Comparison of ENCODE assay signal across 22 cellular contexts in the genomic region with DNA sequence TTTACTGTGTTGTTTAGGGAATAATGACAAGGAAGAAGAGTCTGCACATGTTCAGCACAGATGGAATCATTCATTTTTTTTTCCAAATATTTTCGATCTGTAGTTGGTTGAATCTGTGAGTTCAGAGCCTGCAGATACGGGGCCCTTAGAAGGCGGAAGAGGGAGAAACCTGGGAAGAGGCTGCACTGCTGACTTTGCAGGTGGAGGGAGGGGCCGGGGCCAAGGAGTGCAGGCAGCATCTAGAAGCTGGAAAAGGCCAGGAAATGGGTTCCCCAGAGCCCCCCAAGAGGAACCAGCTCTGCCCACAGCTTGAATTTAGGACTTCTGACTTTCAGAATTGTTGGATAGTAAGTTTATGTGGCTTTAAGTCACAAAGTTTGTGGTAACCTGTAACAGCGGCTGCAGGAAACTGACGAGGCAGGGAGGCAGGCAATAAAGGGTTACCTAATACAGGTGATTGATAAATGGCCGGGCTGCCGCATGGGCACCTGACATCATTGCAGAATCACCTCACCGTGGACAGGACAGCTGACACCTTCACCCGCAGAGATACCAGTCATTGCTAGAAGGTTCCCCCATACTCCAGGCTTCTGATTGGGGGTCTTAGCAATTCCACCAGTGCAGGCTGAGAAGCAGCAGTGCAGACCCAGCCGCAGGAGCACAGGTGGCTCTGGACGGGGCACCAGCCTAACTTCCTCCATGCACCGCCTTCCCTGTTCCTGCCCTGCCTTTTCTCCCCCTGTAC.
"Had no signal": no experiment of that assay in that cellular context is flagged by ENCODE, and none has a peak within 500 bp of the region (broad histone marks: within the 10 kb centered on the region; RNA-seq: fewer than 3 reads in every experiment).

No MANE protein-coding gene starts in this region.

- DNase-seq: activated CD4-positive, alpha-beta T cell treated with anti-CD3 and anti-CD28 coated beads for 4 hours; activated CD8-positive, alpha-beta T cell treated with anti-CD3 and anti-CD28 coated beads for 36 hours; activated gamma-delta T cell treated with Interleukin-2 at 50 U/mL for 16 hours; activated naive CD4-positive, alpha-beta T cell treated with anti-CD3 and anti-CD28 coated beads, Interleukin-2, amount 10 ng/mL, durations not matched to agents 7 days and 5 days; activated T-cell treated with anti-CD3 and anti-CD28 coated beads, Interleukin-2, amount 50 U/mL, for 4 hours; caudate nucleus; KG1; NCI-H1092 treated with DMSO at 0.1 percent for 48 hours; NCI-H1417 treated with DMSO at 0.1 percent for 48 hours; NCI-H1694; NCI-H2029; NCI-H510A treated with DMSO at 0.1 percent for 48 hours; NCI-H69; NK-92 treated with Interleukin-12 subunit alpha and Interleukin-12 subunit beta, amount 100 ng/mL, for 24 hours; OCI-M1; SHP77 treated with DMSO at 0.1 percent for 48 hours had no signal

- H3K9me3 Mint-ChIP-seq: activated CD8-positive, alpha-beta T cell treated with anti-CD3 and anti-CD28 coated beads for 36 hours; activated naive CD4-positive, alpha-beta T cell treated with anti-CD3 and anti-CD28 coated beads, Interleukin-2, amount 10 ng/mL, durations not matched to agents 7 days and 5 days; activated T-cell treated with anti-CD3 and anti-CD28 coated beads, Interleukin-2, amount 50 U/mL, for 4 hours; IgD-negative memory B cell; T-helper 1 cell treated with Interleukin-12 subunit alpha and Interleukin-12 subunit beta and Interleukin-4 antibody, amounts not matched to agents 30 μg/mL and 1 μg/mL, for 36 hours had no signal

- H3K36me3 Mint-ChIP-seq: activated naive CD4-positive, alpha-beta T cell treated with anti-CD3 and anti-CD28 coated beads, Interleukin-2, amount 10 ng/mL, durations not matched to agents 7 days and 5 days had no signal

- H3K27ac ChIP-seq: breast epithelium, RWPE1 had no signal

- H3K27ac Mint-ChIP-seq: activated CD8-positive, alpha-beta T cell treated with anti-CD3 and anti-CD28 coated beads for 36 hours; activated naive CD4-positive, alpha-beta T cell treated with anti-CD3 and anti-CD28 coated beads, Interleukin-2, amount 10 ng/mL, durations not matched to agents 7 days and 5 days; IgD-negative memory B cell; T-helper 1 cell treated with Interleukin-12 subunit alpha and Interleukin-12 subunit beta and Interleukin-4 antibody, amounts not matched to agents 30 μg/mL and 1 μg/mL, for 36 hours had no signal

- H3K4me1 ChIP-seq: breast epithelium had no signal

- H3K36me3 ChIP-seq: breast epithelium had no signal

- H3K4me3 Mint-ChIP-seq: activated CD8-positive, alpha-beta T cell treated with anti-CD3 and anti-CD28 coated beads for 36 hours; activated naive CD4-positive, alpha-beta T cell treated with anti-CD3 and anti-CD28 coated beads, Interleukin-2, amount 10 ng/mL, durations not matched to agents 7 days and 5 days; activated T-cell treated with anti-CD3 and anti-CD28 coated beads, Interleukin-2, amount 50 U/mL, for 4 hours; IgD-negative memory B cell; T-helper 1 cell treated with Interleukin-12 subunit alpha and Interleukin-12 subunit beta and Interleukin-4 antibody, amounts not matched to agents 30 μg/mL and 1 μg/mL, for 36 hours had no signal

- H3K9me3 ChIP-seq: breast epithelium had no signal

- ATAC-seq: activated CD4-positive, CD25-positive, alpha-beta regulatory T cell treated with anti-CD3 and anti-CD28 coated beads, Interleukin-2, amount 50 U/mL, for 24 hours; activated CD8-positive, alpha-beta T cell treated with anti-CD3 and anti-CD28 coated beads for 36 hours; activated T-cell treated with anti-CD3 and anti-CD28 coated beads, Interleukin-2, amount 50 U/mL, for 4 hours; Panc1 had no signal

- H3K4me1 Mint-ChIP-seq: activated naive CD4-positive, alpha-beta T cell treated with anti-CD3 and anti-CD28 coated beads, Interleukin-2, amount 10 ng/mL, durations not matched to agents 7 days and 5 days had no signal

- H3K4me3 ChIP-seq: breast epithelium had no signal

- H3K27me3 Mint-ChIP-seq: activated naive CD4-positive, alpha-beta T cell treated with anti-CD3 and anti-CD28 coated beads, Interleukin-2, amount 10 ng/mL, durations not matched to agents 7 days and 5 days had no signal
